In genomic region chr2:148362144-148362796, GRCh38 we compare ENCODE assay signal across 21 cellular contexts.
DNase-seq lines count a peak whose midpoint lies in the region; FAIRE-seq and TF ChIP-seq lines count a peak whose summit lies in the region.
"Had no signal": no experiment of that assay in that cellular context is flagged by ENCODE, and none has a peak within 500 bp of the region (broad histone marks: within the 10 kb centered on the region; RNA-seq: fewer than 3 reads in every experiment).

No MANE protein-coding gene starts in this region.

- peaks cover 20% of the 10 kb centered on the region for H3K36me3 Mint-ChIP-seq in endodermal cell (ENCODE audit: low read depth)
- H3K36me3 Mint-ChIP-seq in progenitor cell of endocrine pancreas (ENCODE audit: insufficient read depth), result peaks cover 30% of the 10 kb centered on the region

- 88% methylated on average over 8 to 10 of the region's 10 CpGs for WGBS in endodermal cell (ENCODE audit: insufficient coverage in 1 of 2, insufficient read length in 1 of 2), 2 experiments

- peaks cover 20% of the 10 kb centered on the region for H3K9me3 Mint-ChIP-seq in endodermal cell
- peaks cover 33% of the 10 kb centered on the region for H3K9me3 Mint-ChIP-seq in progenitor cell of endocrine pancreas (ENCODE audit: low read depth)

- H3K27me3 Mint-ChIP-seq in endodermal cell (ENCODE audit: insufficient read depth) (no peaks in the 10 kb centered on the region), progenitor cell of endocrine pancreas (no peaks in the 10 kb centered on the region)
- H3K27me3 Mint-ChIP-seq: IgD-negative memory B cell had no signal

- no peak for FAIRE-seq in GM12891 (lab: Jason Lieb, UNC)
- FAIRE-seq: A549, HTR-8/SVneo had no signal

- H3K27ac ChIP-seq in endodermal cell (ENCODE audit: low read depth, low read length), result no peak overlapping the region
- no peak overlapping the region for H3K27ac ChIP-seq in vagina
- H3K27ac ChIP-seq: A549, BLaER1, HL-60, SJCRH30 had no signal

- H3K4me3 ChIP-seq in endodermal cell (ENCODE audit: low read length) (no peak overlapping the region), vagina (no peak overlapping the region)
- H3K4me3 ChIP-seq: A549, BLaER1, SJCRH30 had no signal

- H3K4me1 ChIP-seq in endodermal cell (ENCODE audit: control insufficient read depth, insufficient read depth, low read length), result no peaks in the 10 kb centered on the region
- H3K4me1 ChIP-seq in vagina, result no peaks in the 10 kb centered on the region
- H3K4me1 ChIP-seq: A549, BLaER1, SJCRH30 had no signal

- H3K9me3 ChIP-seq in endodermal cell (ENCODE audit: control insufficient read depth, low read length) (no peaks in the 10 kb centered on the region), vagina (no peaks in the 10 kb centered on the region)

- TF ChIP-seq CTCF in endodermal cell (conservative IDR thresholded peaks at IDR 0.05) (no peak), progenitor cell of endocrine pancreas (IDR thresholded peaks at IDR 0.05; ENCODE audit: unreplicated experiment) (no peak), vagina (IDR thresholded peaks at IDR 0.05) (no peak), GM10266 (IDR thresholded peaks at IDR 0.05; ENCODE audit: control insufficient read depth, insufficient read depth, low read depth, missing control alignments) (no peak)

- H3K27ac Mint-ChIP-seq in endodermal cell (peak overlapping the region; percentile 36), progenitor cell of endocrine pancreas (peak overlapping the region; percentile 74)
- H3K27ac Mint-ChIP-seq: CD8-positive, alpha-beta T cell had no signal

- H3K9ac ChIP-seq in endodermal cell (ENCODE audit: extremely low read depth, low read length, poor library complexity, severe bottlenecking), result no peak overlapping the region
- H3K9ac ChIP-seq: BLaER1 had no signal

- intact Hi-C loops in vagina (cut with DNase I), result no loop called here

- TF ChIP-seq POLR2A in vagina (IDR thresholded peaks at IDR 0.05) (no peak), GM12891 (IDR thresholded peaks at IDR 0.05; ENCODE audit: low read depth, low read length) (no peak)

- H3K4me3 Mint-ChIP-seq in endodermal cell, result no peak overlapping the region
- no peak overlapping the region for H3K4me3 Mint-ChIP-seq in progenitor cell of endocrine pancreas (ENCODE audit: low read depth)
- H3K4me3 Mint-ChIP-seq: CD8-positive, alpha-beta T cell had no signal

- DNase-seq in ELF-1 (ENCODE audit: low read depth, low spot score), result peak; percentile 76
- DNase-seq in NCI-H2227 treated with DMSO at 0.1 percent for 48 hours (lab: John Stamatoyannopoulos, UW), result peak; percentile 46
- peak; percentile 64 for DNase-seq in endodermal cell
- DNase-seq in progenitor cell of endocrine pancreas (ENCODE audit: low spot score, unreplicated experiment), result no peak
- DNase-seq in vagina (ENCODE audit: extremely low spot score in 2 of 2), result no peak
- DNase-seq in GM10266 (ENCODE audit: extremely low spot score), result no peak
- DNase-seq in GM12891 (ENCODE audit: insufficient read length, low spot score), result no peak
- DNase-seq: CD8-positive, alpha-beta T cell; H7; Kasumi-1; MM.1S; NCI-H1092; NCI-H1436 treated with DMSO at 0.1 percent for 48 hours; NCI-H2029; NCI-H2171 treated with DMSO at 0.1 percent for 48 hours; SJCRH30 had no signal

- peaks cover 10% of the 10 kb centered on the region for H3K4me1 Mint-ChIP-seq in endodermal cell
- no peaks in the 10 kb centered on the region for H3K4me1 Mint-ChIP-seq in progenitor cell of endocrine pancreas (ENCODE audit: low read depth)
- H3K4me1 Mint-ChIP-seq: IgD-negative memory B cell had no signal

- H3K36me3 ChIP-seq in endodermal cell (ENCODE audit: control insufficient read depth, insufficient read depth, low read length) (no peaks in the 10 kb centered on the region), vagina (no peaks in the 10 kb centered on the region)
- H3K36me3 ChIP-seq: SJCRH30 had no signal

- H3K27me3 ChIP-seq in endodermal cell (ENCODE audit: control insufficient read depth, insufficient read depth, low read length, poor library complexity, severe bottlenecking) (no peaks in the 10 kb centered on the region), vagina (no peaks in the 10 kb centered on the region)
- H3K27me3 ChIP-seq: BLaER1, SJCRH30 had no signal

TF ChIP-seq in GM12891, 5 proteins besides CTCF, POLR2A, EP300 and RAD21:
- no peak for TF ChIP-seq POU2F2 (IDR thresholded peaks at IDR 0.05; ENCODE audit: low read depth, low read length)
- TF ChIP-seq SPI1 (IDR thresholded peaks at IDR 0.05; ENCODE audit: low read depth, low read length), result no peak
- TF ChIP-seq PAX5 (IDR thresholded peaks at IDR 0.05; ENCODE audit: insufficient read depth, low read length, severe bottlenecking), result no peak
- TF ChIP-seq TAF1 (IDR thresholded peaks at IDR 0.05; ENCODE audit: low read depth, low read length), result no peak
- TF ChIP-seq POLR2AphosphoS5 (IDR thresholded peaks at IDR 0.05; ENCODE audit: low read depth, low read length), result no peak

Comparison
In these comparisons a context has a peak if more than half of its experiments do, and no peak if none do; other contexts are left out.
1. DNase-seq: peak in ELF-1 (single experiment), NCI-H2227 treated with DMSO at 0.1 percent for 48 hours (single experiment) and endodermal cell (single experiment); none in progenitor cell of endocrine pancreas (single experiment), vagina (0 of 2), GM10266 (single experiment) and GM12891 (single experiment).